ENCODE assay signal across 1 cellular context in genomic region chr6:162053084-162053483, GRCh38.
TF ChIP-seq lines count a peak whose summit lies in the region.

No MANE protein-coding gene starts in this region.

TF ChIP-seq in liver, 16 proteins besides CTCF, POLR2A, EP300 and RAD21 (continued from another document):
- TF ChIP-seq REST (IDR thresholded peaks at IDR 0.05) = no peak
